Comparison of ENCODE assay signal across 10 cellular contexts in the genomic region with DNA sequence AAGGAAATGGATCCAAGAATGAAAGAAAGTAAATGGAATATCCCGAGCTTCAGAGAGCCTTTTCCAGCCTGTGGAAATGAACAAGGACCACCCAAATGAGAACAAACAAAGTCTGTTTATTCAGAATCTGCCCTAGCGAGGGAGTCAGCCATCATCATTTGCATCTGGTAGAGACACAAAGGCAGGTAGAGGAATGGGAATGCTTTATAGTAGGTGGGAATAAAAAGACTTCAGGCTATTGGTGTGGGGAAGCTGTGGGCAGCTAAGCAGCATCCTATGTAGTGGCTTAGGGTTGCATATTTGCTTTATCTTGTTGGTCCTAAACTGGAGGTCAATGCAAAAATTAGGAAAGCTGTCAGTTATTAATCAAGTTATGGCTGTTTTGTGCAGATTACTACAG. TPM values are rescaled to one million over a fixed set of nuclear protein-coding genes. Genes with fewer than 3 reads are reported as not detected.
"Had no signal": no experiment of that assay in that cellular context is flagged by ENCODE, and none has a peak within 500 bp of the region (broad histone marks: within the 10 kb centered on the region; RNA-seq: fewer than 3 reads in every experiment).

No MANE protein-coding gene starts in this region.

- ATAC-seq: HCT116, HepG2 had no signal

- H3K27ac ChIP-seq: GM23248, HL-60 had no signal

- H3K4me1 Mint-ChIP-seq: IgD-negative memory B cell had no signal

- H3K9me3 ChIP-seq: HAP-1 had no signal

- H3K27ac Mint-ChIP-seq: HFFc6, IgD-negative memory B cell had no signal

- H3K9ac ChIP-seq: GM23248 had no signal

- DNase-seq: GM23248, HFFc6, KBM-7 had no signal

- H2AFZ ChIP-seq: GM23248 had no signal

- H3K4me1 ChIP-seq: HAP-1 had no signal

- H3K4me3 ChIP-seq: GM23248, HAP-1 had no signal

- H3K4me3 Mint-ChIP-seq: HFFc6, IgD-negative memory B cell had no signal

- H3K36me3 ChIP-seq: HAP-1 had no signal

RNA-seq across cellular contexts. Expression of gene MRLN, which starts 9.2 kb away (rescaled TPM):
- total RNA-seq: GM23248, H1, HepG2, HFFc6, HT1080 had no signal
- polyA plus RNA-seq: GM23248, HepG2, IgD-negative memory B cell had no signal

RNA-seq across cellular contexts. Expression of gene SLC16A9, which starts 52.9 kb away (rescaled TPM):
- total RNA-seq: GM23248, HFFc6 had no signal
- polyA plus RNA-seq: GM23248, IgD-negative memory B cell had no signal
